In genomic region chr3:119937229-119937628, GRCh38 we compare ENCODE assay signal across 8 cellular contexts.
A peak's percentile ranks its signal among the peaks of the same experiment; 100 is the strongest.
DNase-seq lines count a peak whose midpoint lies in the region; ATAC-seq, FAIRE-seq and TF ChIP-seq lines count a peak whose summit lies in the region.

No MANE protein-coding gene starts in this region.

- TF ChIP-seq POLR2A in testis (IDR thresholded peaks at IDR 0.05) = no peak

- H3K4me1 ChIP-seq in small intestine (ENCODE audit: control insufficient read depth in 2 of 2, insufficient read depth in 1 of 2, low read depth in 1 of 2, low read length in 1 of 2) (no peaks in the 10 kb centered on the region), testis (no peaks in the 10 kb centered on the region)

- H3K27me3 Mint-ChIP-seq in activated CD4-positive, alpha-beta memory T cell treated with anti-CD3 and anti-CD28 coated beads for 36 hours = no peaks in the 10 kb centered on the region

- peak overlapping the region; percentile 44 for H3K27ac Mint-ChIP-seq in activated CD4-positive, alpha-beta memory T cell treated with anti-CD3 and anti-CD28 coated beads for 36 hours

- peaks cover 2% of the 10 kb centered on the region for H3K36me3 Mint-ChIP-seq in activated CD4-positive, alpha-beta memory T cell treated with anti-CD3 and anti-CD28 coated beads for 36 hours

- WGBS in small intestine, 3 donors = 52 to 81% (median 54%) methylated on average over 2 of the region's 2 CpGs
- WGBS in testis, 2 donors = 95 to 98% methylated on average over 2 of the region's 2 CpGs

- H3K4me3 ChIP-seq in small intestine (ENCODE audit: low read depth in 1 of 2, low read length in 2 of 2) = no peak overlapping the region
- no peak overlapping the region for H3K4me3 ChIP-seq in testis

- H3K27me3 ChIP-seq in small intestine (ENCODE audit: control insufficient read depth in 2 of 2, insufficient read depth in 2 of 2, low read length in 2 of 2) = no peaks in the 10 kb centered on the region
- no peaks in the 10 kb centered on the region for H3K27me3 ChIP-seq in testis

- H3K27ac ChIP-seq in small intestine (ENCODE audit: low read depth in 1 of 2, low read length in 1 of 2) (no peak overlapping the region), testis (no peak overlapping the region)

- no peak for TF ChIP-seq CTCF in testis (IDR thresholded peaks at IDR 0.05)

- intact Hi-C loops in activated CD4-positive, alpha-beta memory T cell treated with anti-CD3 and anti-CD28 coated beads for 36 hours (cut with micrococcal nuclease) = loop anchor here (1.0 kb wide), 2 partner anchors 25 to 157 kb away; partner anchors contain the start of gene GSK3B
- intact Hi-C loops in testis (cut with DNase I; ENCODE audit: low total_unique reads) = no loop called here

- ATAC-seq in HG02973 (IDR thresholded peaks at IDR 0.05; ENCODE audit: unreplicated experiment) = peak; percentile 98

- CTCF ChIA-PET in activated CD4-positive, alpha-beta memory T cell treated with anti-CD3 and anti-CD28 coated beads for 36 hours (lab: Charles Lee) = interaction anchor here (1.7 kb wide), 1 partner anchor 26 kb away, joined by 4 read pairs; no protein-coding TSS in a partner anchor

- POLR2A ChIA-PET in activated CD4-positive, alpha-beta memory T cell treated with anti-CD3 and anti-CD28 coated beads for 36 hours (lab: Charles Lee) = interaction anchor here (0.7 to 1.2 kb wide), 2 partner anchors 25 to 156 kb away, joined by 3 read pairs; no protein-coding TSS in a partner anchor

- H3K36me3 ChIP-seq in small intestine (ENCODE audit: control insufficient read depth in 2 of 2, insufficient read depth in 2 of 2, low read length in 2 of 2) = no peaks in the 10 kb centered on the region
- H3K36me3 ChIP-seq in testis (ENCODE audit: low read depth, missing control alignments) = peaks cover 3% of the 10 kb centered on the region

- H3K9me3 Mint-ChIP-seq in activated CD4-positive, alpha-beta memory T cell treated with anti-CD3 and anti-CD28 coated beads for 36 hours = peaks cover 2% of the 10 kb centered on the region

- H3K9me3 ChIP-seq in small intestine (ENCODE audit: control insufficient read depth, low read depth) (no peaks in the 10 kb centered on the region), testis (no peaks in the 10 kb centered on the region)

- no peak overlapping the region for H3K4me3 Mint-ChIP-seq in activated CD4-positive, alpha-beta memory T cell treated with anti-CD3 and anti-CD28 coated beads for 36 hours

- peak; percentile 97 for FAIRE-seq in GM19239 (lab: Jason Lieb, UNC)
- FAIRE-seq in small intestine (lab: Jason Lieb, UNC) = no peak

- peaks cover 34% of the 10 kb centered on the region for H3K4me1 Mint-ChIP-seq in activated CD4-positive, alpha-beta memory T cell treated with anti-CD3 and anti-CD28 coated beads for 36 hours (ENCODE audit: low read depth)

- peak; percentile 36 for DNase-seq in GM19239 (ENCODE audit: insufficient read length, low spot score)
- DNase-seq in activated CD4-positive, alpha-beta memory T cell treated with anti-CD3 and anti-CD28 coated beads for 36 hours = peak; percentile 72
- DNase-seq in small intestine = peak; percentile 7
- no peak for DNase-seq in testis
- no peak for DNase-seq in COR-L47 (lab: John Stamatoyannopoulos, UW)
- DNase-seq in NCI-H1694 (lab: John Stamatoyannopoulos, UW) = no peak
- DNase-seq in NCI-H510A treated with DMSO at 0.1 percent for 48 hours (lab: John Stamatoyannopoulos, UW) = no peak

Comparison
In these comparisons a context has a peak if more than half of its experiments do, and no peak if none do; other contexts are left out.
1. DNase-seq: peak in GM19239 (single experiment), activated CD4-positive, alpha-beta memory T cell treated with anti-CD3 and anti-CD28 coated beads for 36 hours (single experiment) and small intestine (single experiment); none in testis (single experiment), COR-L47 (single experiment), NCI-H1694 (single experiment) and NCI-H510A treated with DMSO at 0.1 percent for 48 hours (single experiment).